8 cellular contexts compared by ENCODE assay signal in the genomic region with DNA sequence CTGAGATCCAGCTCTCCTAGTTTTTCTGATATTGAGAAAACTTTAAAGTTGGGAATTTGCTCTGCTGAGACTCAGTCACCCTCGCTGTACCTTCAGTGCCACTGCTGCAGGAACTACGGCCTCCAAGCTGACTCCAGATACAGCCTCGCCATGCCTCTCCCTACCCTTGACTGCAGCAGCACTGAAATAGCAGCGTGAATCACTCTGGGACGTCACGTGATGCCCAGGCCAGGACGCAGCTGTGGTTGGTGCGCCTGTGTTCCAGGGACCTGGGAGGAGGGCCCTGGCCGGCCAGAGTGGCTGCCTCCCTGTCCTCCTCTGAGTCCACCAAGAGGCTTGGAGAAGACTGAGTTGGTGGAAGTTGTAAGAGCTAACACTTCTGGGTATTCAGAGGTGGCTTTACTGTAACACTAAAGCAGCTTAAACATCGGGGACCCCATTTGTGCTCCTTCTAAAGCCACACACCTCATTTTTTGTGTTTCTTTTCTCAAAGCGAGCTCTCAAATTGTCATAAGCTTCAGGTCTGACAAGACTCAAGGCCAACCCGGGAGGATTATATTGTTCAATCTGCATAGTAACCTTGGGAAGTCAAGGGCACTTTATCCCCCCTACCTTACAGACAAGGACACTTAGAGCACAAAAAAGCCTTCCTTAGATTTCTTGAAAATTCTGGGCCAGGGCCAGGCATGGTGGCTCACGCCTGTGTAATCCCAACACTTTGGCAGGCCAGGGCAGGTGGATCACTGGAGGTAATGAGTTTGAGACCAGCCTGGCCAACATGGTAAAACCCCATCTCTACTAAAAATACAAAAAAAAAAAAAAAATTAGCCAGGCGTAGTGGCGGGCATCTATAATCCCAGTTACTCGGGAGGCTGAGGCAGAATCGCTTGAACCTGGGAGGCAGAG. TPM values are rescaled to one million over a fixed set of nuclear protein-coding genes. Genes with fewer than 3 reads are reported as not detected.
DNase-seq lines count a peak whose midpoint lies in the region; ATAC-seq and TF ChIP-seq lines count a peak whose summit lies in the region.

No MANE protein-coding gene starts in this region.

- H3K4me2 ChIP-seq in neural cell (ENCODE audit: low read length) = no peak overlapping the region

- no peak for TF ChIP-seq CTCF in AG10803 (conservative IDR thresholded peaks at IDR 0.05; ENCODE audit: low read length)
- no peak for TF ChIP-seq CTCF in fibroblast of the aortic adventitia (IDR thresholded peaks at IDR 0.05; ENCODE audit: insufficient read depth, low read length)
- TF ChIP-seq CTCF in neural cell (IDR thresholded peaks at IDR 0.05; ENCODE audit: poor library complexity, severe bottlenecking) = no peak

- no peaks in the 10 kb centered on the region for H3K27me3 ChIP-seq in neural cell (ENCODE audit: insufficient read depth, low read depth, low read length)

- TF ChIP-seq RAD21 in neural cell (conservative IDR thresholded peaks at IDR 0.05) = no peak

- no peaks in the 10 kb centered on the region for H3K36me3 ChIP-seq in neural cell (ENCODE audit: insufficient read depth, low read length)
- no peaks in the 10 kb centered on the region for H3K36me3 ChIP-seq in urinary bladder (ENCODE audit: insufficient read depth)

- H3K27ac ChIP-seq in neural cell (ENCODE audit: low read length) = no peak overlapping the region
- H3K27ac ChIP-seq in urinary bladder (ENCODE audit: low read depth) = peak overlapping the region; percentile 25

- TF ChIP-seq EP300 in neural cell (conservative IDR thresholded peaks at IDR 0.05; ENCODE audit: poor library complexity, severe bottlenecking) = no peak

- H4K20me1 ChIP-seq in neural cell (ENCODE audit: insufficient read depth) = peaks cover 5% of the 10 kb centered on the region

- no peaks in the 10 kb centered on the region for H3K4me1 ChIP-seq in urinary bladder (ENCODE audit: insufficient read depth)

- no peaks in the 10 kb centered on the region for H3K9me2 ChIP-seq in neural cell (ENCODE audit: insufficient read depth, low read length)

- H3K9me3 ChIP-seq in neural cell (ENCODE audit: low read length) = no peaks in the 10 kb centered on the region

- peak; percentile 64 for TF ChIP-seq POLR2A in GM19193 (IDR thresholded peaks at IDR 0.05; ENCODE audit: extremely low read depth, insufficient read depth, insufficient read length)

- peaks cover 6% of the 10 kb centered on the region for H3F3A ChIP-seq in neural cell (ENCODE audit: insufficient read depth, low read length, poor library complexity, severe bottlenecking)

- ATAC-seq in HG02588 (IDR thresholded peaks at IDR 0.05; ENCODE audit: unreplicated experiment) = no peak

- WGBS in urinary bladder = 37% methylated on average over 17 of the region's 17 CpGs

- no peak overlapping the region for H3K9ac ChIP-seq in neural cell (ENCODE audit: low read length)

- no peak overlapping the region for H2AFZ ChIP-seq in neural cell (ENCODE audit: low read depth, low read length)

- DNase-seq in AG10803 (ENCODE audit: low read depth) = peak; percentile 88
- peak; percentile 88 for DNase-seq in NCI-H774 (lab: John Stamatoyannopoulos, UW)
- DNase-seq in activated T-cell treated with anti-CD3 and anti-CD28 coated beads, Interleukin-2, amount 50 U/mL, for 48 hours = peak; percentile 67 to 72
- DNase-seq in fibroblast of the aortic adventitia (ENCODE audit: low read depth) = peak; percentile 91

- no peaks in the 10 kb centered on the region for H3K79me2 ChIP-seq in neural cell (replicated peaks; ENCODE audit: insufficient read depth, low read length)

- peak overlapping the region; percentile 33 for H3K4me3 ChIP-seq in AG10803 (ENCODE audit: low read length)
- peak overlapping the region; percentile 50 for H3K4me3 ChIP-seq in fibroblast of the aortic adventitia (ENCODE audit: low read depth, low read length)
- H3K4me3 ChIP-seq in neural cell (ENCODE audit: low read length) = peak overlapping the region; percentile 40
- no peak overlapping the region for H3K4me3 ChIP-seq in urinary bladder (ENCODE audit: low read depth, low read length)

TF ChIP-seq in neural cell, 6 proteins besides CTCF, POLR2A, EP300 and RAD21:
- no peak for TF ChIP-seq POLR2AphosphoS5 (IDR thresholded peaks at IDR 0.05)
- TF ChIP-seq SMC3 (conservative IDR thresholded peaks at IDR 0.05; ENCODE audit: poor library complexity) = no peak
- TF ChIP-seq TAF1 (IDR thresholded peaks at IDR 0.05; ENCODE audit: low read depth) = no peak
- TF ChIP-seq, protein P1, sequence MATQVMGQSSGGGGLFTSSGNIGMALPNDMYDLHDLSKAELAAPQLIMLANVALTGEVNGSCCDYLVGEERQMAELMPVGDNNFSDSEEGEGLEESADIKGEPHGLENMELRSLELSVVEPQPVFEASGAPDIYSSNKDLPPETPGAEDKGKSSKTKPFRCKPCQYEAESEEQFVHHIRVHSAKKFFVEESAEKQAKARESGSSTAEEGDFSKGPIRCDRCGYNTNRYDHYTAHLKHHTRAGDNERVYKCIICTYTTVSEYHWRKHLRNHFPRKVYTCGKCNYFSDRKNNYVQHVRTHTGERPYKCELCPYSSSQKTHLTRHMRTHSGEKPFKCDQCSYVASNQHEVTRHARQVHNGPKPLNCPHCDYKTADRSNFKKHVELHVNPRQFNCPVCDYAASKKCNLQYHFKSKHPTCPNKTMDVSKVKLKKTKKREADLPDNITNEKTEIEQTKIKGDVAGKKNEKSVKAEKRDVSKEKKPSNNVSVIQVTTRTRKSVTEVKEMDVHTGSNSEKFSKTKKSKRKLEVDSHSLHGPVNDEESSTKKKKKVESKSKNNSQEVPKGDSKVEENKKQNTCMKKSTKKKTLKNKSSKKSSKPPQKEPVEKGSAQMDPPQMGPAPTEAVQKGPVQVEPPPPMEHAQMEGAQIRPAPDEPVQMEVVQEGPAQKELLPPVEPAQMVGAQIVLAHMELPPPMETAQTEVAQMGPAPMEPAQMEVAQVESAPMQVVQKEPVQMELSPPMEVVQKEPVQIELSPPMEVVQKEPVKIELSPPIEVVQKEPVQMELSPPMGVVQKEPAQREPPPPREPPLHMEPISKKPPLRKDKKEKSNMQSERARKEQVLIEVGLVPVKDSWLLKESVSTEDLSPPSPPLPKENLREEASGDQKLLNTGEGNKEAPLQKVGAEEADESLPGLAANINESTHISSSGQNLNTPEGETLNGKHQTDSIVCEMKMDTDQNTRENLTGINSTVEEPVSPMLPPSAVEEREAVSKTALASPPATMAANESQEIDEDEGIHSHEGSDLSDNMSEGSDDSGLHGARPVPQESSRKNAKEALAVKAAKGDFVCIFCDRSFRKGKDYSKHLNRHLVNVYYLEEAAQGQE (IDR thresholded peaks at IDR 0.05; ENCODE audit: borderline replicate concordance) = no peak
- TF ChIP-seq EZH2 (IDR thresholded peaks at IDR 0.05; ENCODE audit: borderline replicate concordance, insufficient read depth, low read length, poor library complexity, severe bottlenecking) = no peak
- no peak for TF ChIP-seq MXI1 (conservative IDR thresholded peaks at IDR 0.05; ENCODE audit: poor library complexity, severe bottlenecking)

RNA-seq across cellular contexts. Expression of a gene that starts 4.2 kb away (rescaled TPM):
- total RNA-seq in fibroblast of the aortic adventitia (ENCODE audit: low replicate concordance) (112 and 142 TPM in 2 replicates), urinary bladder (42.7 TPM)
- polyA plus RNA-seq in neural cell (161 and 174 TPM in 2 replicates), urinary bladder (84.0 TPM)
- polyA minus RNA-seq in neural cell = 116 and 139 TPM in 2 replicates

RNA-seq across cellular contexts. Expression of a gene that starts 15.8 kb away (rescaled TPM):
- total RNA-seq in fibroblast of the aortic adventitia (ENCODE audit: low replicate concordance) = 7.6 and 14.5 TPM in 2 replicates
- 19.9 and 30.8 TPM in 2 replicates for polyA plus RNA-seq in neural cell
- 7.8 and 8.2 TPM in 2 replicates for polyA minus RNA-seq in neural cell
- total RNA-seq in urinary bladder = 9.8 TPM
- 25.1 TPM for polyA plus RNA-seq in urinary bladder

RNA-seq across cellular contexts. Expression of a gene that starts 24.8 kb away (rescaled TPM):
- total RNA-seq in fibroblast of the aortic adventitia (ENCODE audit: low replicate concordance) (7.0 and 7.2 TPM in 2 replicates), urinary bladder (7.8 TPM)
- polyA plus RNA-seq in neural cell (0.89 TPM in 1 of 2 replicates, not detected in the other), urinary bladder (16.8 TPM)
- 0.73 and 0.81 TPM in 2 replicates for polyA minus RNA-seq in neural cell

RNA-seq across cellular contexts. Expression of a gene that starts 44.2 kb away (rescaled TPM):
- total RNA-seq in fibroblast of the aortic adventitia (ENCODE audit: low replicate concordance) = 18.9 and 33.3 TPM in 2 replicates
- polyA plus RNA-seq in neural cell = 67.2 and 75.8 TPM in 2 replicates
- 17.0 and 23.3 TPM in 2 replicates for polyA minus RNA-seq in neural cell
- 12.7 TPM for total RNA-seq in urinary bladder
- 45.3 TPM for polyA plus RNA-seq in urinary bladder

RNA-seq across cellular contexts. Expression of a gene that starts 44.3 kb away (rescaled TPM):
- total RNA-seq in fibroblast of the aortic adventitia (ENCODE audit: low replicate concordance) (39.0 and 50.9 TPM in 2 replicates), urinary bladder (15.4 TPM)
- polyA plus RNA-seq in neural cell (47.3 and 62.1 TPM in 2 replicates), urinary bladder (61.0 TPM)
- 16.4 and 21.2 TPM in 2 replicates for polyA minus RNA-seq in neural cell
